Comparison of ENCODE assay signal across 14 cellular contexts in genomic region chr1:224739997-224740687, GRCh38.
A peak's percentile ranks its signal among the peaks of the same experiment; 100 is the strongest.
DNase-seq lines count a peak whose midpoint lies in the region; ATAC-seq and TF ChIP-seq lines count a peak whose summit lies in the region.
"Had no signal": no experiment of that assay in that cellular context is flagged by ENCODE, and none has a peak within 500 bp of the region (broad histone marks: within the 10 kb centered on the region; RNA-seq: fewer than 3 reads in every experiment).

No MANE protein-coding gene starts in this region.

- peaks cover 12% of the 10 kb centered on the region for H3K27me3 Mint-ChIP-seq in mesothelial cell of epicardium (ENCODE audit: low read depth)

- H3K4me3 Mint-ChIP-seq in mesothelial cell of epicardium, result no peak overlapping the region
- H3K4me3 Mint-ChIP-seq: activated CD4-positive, alpha-beta T cell treated with anti-CD3 and anti-CD28 coated beads, Interleukin-2, amount 10 ng/mL, durations not matched to agents 24 days and 14 days; CD4-positive, CD25-positive, alpha-beta regulatory T cell had no signal

- no peaks in the 10 kb centered on the region for H3K9me3 Mint-ChIP-seq in mesothelial cell of epicardium
- H3K9me3 Mint-ChIP-seq: activated CD4-positive, alpha-beta T cell treated with anti-CD3 and anti-CD28 coated beads, Interleukin-2, amount 10 ng/mL, durations not matched to agents 24 days and 14 days; CD4-positive, CD25-positive, alpha-beta regulatory T cell had no signal

- DNase-seq in NCI-H146 (lab: John Stamatoyannopoulos, UW), result no peak
- no peak for DNase-seq in activated CD4-positive, alpha-beta T cell treated with anti-CD3 and anti-CD28 coated beads, Interleukin-2, amount 50 U/mL, for 4 hours
- DNase-seq in NCI-H2081 (lab: John Stamatoyannopoulos, UW), result no peak
- DNase-seq in mesothelial cell of epicardium (ENCODE audit: low spot score in 2 of 2, unreplicated experiment in 2 of 2), result no peak
- DNase-seq: activated CD4-positive, alpha-beta T cell treated with anti-CD3 and anti-CD28 coated beads, Interleukin-2, amount 10 ng/mL, durations not matched to agents 24 days and 14 days; CD4-positive, CD25-positive, alpha-beta regulatory T cell; effector CD4-positive, alpha-beta T cell; hypothalamus; upper lobe of right lung had no signal

- H3K9ac ChIP-seq in KMS-11, result peak overlapping the region; percentile 24; the same call in 1 of the 2 replicates

- H2AFZ ChIP-seq in KMS-11 (ENCODE audit: low read depth), result peak overlapping the region; percentile 43; the same call in 1 of the 2 replicates

- H3K27ac ChIP-seq in KMS-11, result peak overlapping the region; percentile 81
- H3K27ac ChIP-seq: SK-N-MC, upper lobe of right lung had no signal

- H3K4me1 ChIP-seq in KMS-11 (ENCODE audit: low read depth, poor library complexity, severe bottlenecking), result peaks cover 83% of the 10 kb centered on the region

- no peaks in the 10 kb centered on the region for H3K27me3 ChIP-seq in KMS-11 (ENCODE audit: insufficient read depth, low read depth)
- H3K27me3 ChIP-seq: upper lobe of right lung had no signal

- TF ChIP-seq CTCF in KMS-11 (conservative IDR thresholded peaks at IDR 0.05; ENCODE audit: low read depth, low read length), result no peak
- TF ChIP-seq CTCF in mesothelial cell of epicardium (IDR thresholded peaks at IDR 0.05; ENCODE audit: unreplicated experiment), result no peak

- no peaks in the 10 kb centered on the region for H4K20me1 ChIP-seq in KMS-11 (ENCODE audit: insufficient read depth)

- H3K27ac Mint-ChIP-seq in mesothelial cell of epicardium, result no peak overlapping the region
- H3K27ac Mint-ChIP-seq: activated CD4-positive, alpha-beta T cell treated with anti-CD3 and anti-CD28 coated beads, Interleukin-2, amount 10 ng/mL, durations not matched to agents 24 days and 14 days; CD4-positive, CD25-positive, alpha-beta regulatory T cell had no signal

- H3K79me2 ChIP-seq in KMS-11 (ENCODE audit: insufficient read depth, low read depth), result no peaks in the 10 kb centered on the region

- H3K4me1 Mint-ChIP-seq in mesothelial cell of epicardium, result peaks cover 9% of the 10 kb centered on the region

- peak; percentile 90 for ATAC-seq in GM18517 (IDR thresholded peaks at IDR 0.05; ENCODE audit: unreplicated experiment)
- ATAC-seq in GM21360 (IDR thresholded peaks at IDR 0.05; ENCODE audit: unreplicated experiment), result peak; percentile 71
- ATAC-seq in HG02970 (IDR thresholded peaks at IDR 0.05; ENCODE audit: low FRiP score, unreplicated experiment), result peak; percentile 68
- ATAC-seq: upper lobe of right lung had no signal

- H3K36me3 ChIP-seq in KMS-11 (ENCODE audit: insufficient read depth), result no peaks in the 10 kb centered on the region
- H3K36me3 ChIP-seq: upper lobe of right lung had no signal

- peak overlapping the region; percentile 82 for H3K4me3 ChIP-seq in KMS-11 (IDR thresholded peaks at IDR 0.05; ENCODE audit: insufficient read depth, low read depth, low read length)
- H3K4me3 ChIP-seq: SK-N-MC, upper lobe of right lung had no signal

- peak overlapping the region; percentile 95 for H3K4me2 ChIP-seq in KMS-11

- no peaks in the 10 kb centered on the region for H3K36me3 Mint-ChIP-seq in mesothelial cell of epicardium
- H3K36me3 Mint-ChIP-seq: CD4-positive, CD25-positive, alpha-beta regulatory T cell had no signal
